Comparison of ENCODE assay signal across 33 cellular contexts in genomic region chr11:24734742-24735141, GRCh38.
"Had no signal": no experiment of that assay in that cellular context is flagged by ENCODE, and none has a peak within 500 bp of the region (broad histone marks: within the 10 kb centered on the region; RNA-seq: fewer than 3 reads in every experiment).

No MANE protein-coding gene starts in this region.

- H3K79me2 ChIP-seq: parathyroid adenoma had no signal

- H3K9me3 ChIP-seq: adrenal gland, colonic mucosa, right atrium auricular region, spleen, thoracic aorta had no signal

- H3K4me1 Mint-ChIP-seq: activated CD4-positive, alpha-beta T cell treated with anti-CD3 and anti-CD28 coated beads, Interleukin-2, amount 10 ng/mL, durations not matched to agents 24 days and 14 days; activated naive CD8-positive, alpha-beta T cell treated with anti-CD3 and anti-CD28 coated beads for 36 hours; brain; neural crest cell had no signal

- H3K4me1 ChIP-seq: adrenal gland, colonic mucosa, parathyroid adenoma, right atrium auricular region, spleen had no signal

- H3K4me3 ChIP-seq: adrenal gland, cardiac muscle cell, colonic mucosa, right atrium auricular region, spleen, thoracic aorta had no signal

- H3K27ac ChIP-seq: cardiac muscle cell, colonic mucosa, parathyroid adenoma, right atrium auricular region, spleen, thoracic aorta, WERI-Rb-1 had no signal

- H3K9ac ChIP-seq: parathyroid adenoma had no signal

- H3K4me3 Mint-ChIP-seq: activated CD4-positive, alpha-beta memory T cell treated with anti-CD3 and anti-CD28 coated beads for 36 hours; activated CD4-positive, alpha-beta T cell treated with anti-CD3 and anti-CD28 coated beads, Interleukin-2, amount 10 ng/mL, durations not matched to agents 24 days and 14 days; activated naive CD4-positive, alpha-beta T cell treated with anti-CD3 and anti-CD28 coated beads for 36 hours; activated naive CD8-positive, alpha-beta T cell treated with anti-CD3 and anti-CD28 coated beads for 36 hours; activated T-helper 1 cell treated with anti-CD3 and anti-CD28 coated beads, Interleukin-12 subunit alpha, Interleukin-12 subunit beta, Interleukin-2, Interleukin-4 antibody, amounts not matched to agents 30 ng/mL and 10 ng/mL and 1 ng/mL, durations not matched to agents 14 hours and 24 hours and 36 hours; brain; naive thymus-derived CD8-positive, alpha-beta T cell; neural crest cell had no signal

- H3K9me3 Mint-ChIP-seq: activated CD4-positive, alpha-beta T cell treated with anti-CD3 and anti-CD28 coated beads, Interleukin-2, amount 10 ng/mL, durations not matched to agents 24 days and 14 days; activated T-helper 1 cell treated with anti-CD3 and anti-CD28 coated beads, Interleukin-12 subunit alpha, Interleukin-12 subunit beta, Interleukin-2, Interleukin-4 antibody, amounts not matched to agents 30 ng/mL and 10 ng/mL and 1 ng/mL, durations not matched to agents 14 hours and 24 hours and 36 hours; brain; neural crest cell had no signal

- ATAC-seq: left ventricle myocardium superior; naive thymus-derived CD8-positive, alpha-beta T cell had no signal

- H3K27me3 Mint-ChIP-seq: activated CD4-positive, alpha-beta memory T cell treated with anti-CD3 and anti-CD28 coated beads for 36 hours; activated CD4-positive, alpha-beta T cell treated with anti-CD3 and anti-CD28 coated beads, Interleukin-2, amount 10 ng/mL, durations not matched to agents 24 days and 14 days; activated naive CD8-positive, alpha-beta T cell treated with anti-CD3 and anti-CD28 coated beads for 36 hours; brain; naive thymus-derived CD8-positive, alpha-beta T cell had no signal

- H3K27ac Mint-ChIP-seq: activated CD4-positive, alpha-beta memory T cell treated with anti-CD3 and anti-CD28 coated beads for 36 hours; activated CD4-positive, alpha-beta T cell treated with anti-CD3 and anti-CD28 coated beads, Interleukin-2, amount 10 ng/mL, durations not matched to agents 24 days and 14 days; activated naive CD4-positive, alpha-beta T cell treated with anti-CD3 and anti-CD28 coated beads for 36 hours; activated naive CD8-positive, alpha-beta T cell treated with anti-CD3 and anti-CD28 coated beads for 36 hours; activated T-helper 1 cell treated with anti-CD3 and anti-CD28 coated beads, Interleukin-12 subunit alpha, Interleukin-12 subunit beta, Interleukin-2, Interleukin-4 antibody, amounts not matched to agents 30 ng/mL and 10 ng/mL and 1 ng/mL, durations not matched to agents 14 hours and 24 hours and 36 hours; brain; naive thymus-derived CD8-positive, alpha-beta T cell had no signal

- H3K27me3 ChIP-seq: adrenal gland, cardiac muscle cell, colonic mucosa, right atrium auricular region, spleen had no signal

- H2AFZ ChIP-seq: parathyroid adenoma had no signal

- FAIRE-seq: frontal cortex, urothelium cell line had no signal

- H3K36me3 ChIP-seq: adrenal gland, cardiac muscle cell, colonic mucosa, right atrium auricular region, spleen, thoracic aorta, WERI-Rb-1 had no signal

- H3K36me3 Mint-ChIP-seq: activated CD4-positive, alpha-beta memory T cell treated with anti-CD3 and anti-CD28 coated beads for 36 hours; activated naive CD8-positive, alpha-beta T cell treated with anti-CD3 and anti-CD28 coated beads for 36 hours; brain; naive thymus-derived CD8-positive, alpha-beta T cell had no signal

- DNase-seq: activated CD4-positive, alpha-beta memory T cell treated with anti-CD3 and anti-CD28 coated beads for 36 hours; activated CD4-positive, alpha-beta T cell treated with anti-CD3 and anti-CD28 coated beads, Interleukin-2, amount 10 ng/mL, durations not matched to agents 24 days and 14 days; activated CD4-positive, CD25-positive, alpha-beta regulatory T cell treated with anti-CD3 and anti-CD28 coated beads, Interleukin-2, amount 50 U/mL, for 72 hours; activated CD8-positive, alpha-beta memory T cell treated with anti-CD3 and anti-CD28 coated beads, Interleukin-2, amount 50 U/mL, for 4 hours; activated effector memory CD4-positive, alpha-beta T cell treated with anti-CD3 and anti-CD28 coated beads, Interleukin-2, amount 50 U/mL, for 16 hours; activated naive CD4-positive, alpha-beta T cell treated with anti-CD3 and anti-CD28 coated beads for 36 hours; activated naive CD8-positive, alpha-beta T cell treated with anti-CD3 and anti-CD28 coated beads for 36 hours; activated T-cell treated with anti-CD3 and anti-CD28 coated beads, Interleukin-2, amount 50 U/mL, for 1 hour; adrenal gland; aorta; cerebellar nuclear complex; colonic mucosa; effector CD8-positive, alpha-beta T cell; islet precursor cell; left ventricle myocardium superior; mammary epithelial cell; midbrain; naive thymus-derived CD8-positive, alpha-beta T cell; occipital lobe; spleen; stimulated activated CD4-positive, alpha-beta T cell treated with anti-CD3 and anti-CD28 coated beads, Interleukin-2, amount 100 ng/mL, for 48 hours; stimulated activated naive CD4-positive, alpha-beta T cell treated with Interleukin-2 at 50 U/mL for 16 hours; trophoblast cell; WERI-Rb-1 had no signal
